8 cellular contexts compared by ENCODE assay signal in genomic region chr19:17755977-17756670, GRCh38. TPM values are rescaled to one million over a fixed set of nuclear protein-coding genes. Genes with fewer than 3 reads are reported as not detected.
A peak's percentile ranks its signal among the peaks of the same experiment; 100 is the strongest.
DNase-seq lines count a peak whose midpoint lies in the region; ATAC-seq and TF ChIP-seq lines count a peak whose summit lies in the region.

No MANE protein-coding gene starts in this region.

- intact Hi-C loops in stomach (cut with DNase I; ENCODE audit: low total_unique reads) = no loop called here

- TF ChIP-seq CTCF in DND-41 (IDR thresholded peaks at IDR 0.05; ENCODE audit: borderline replicate concordance, extremely low read depth, low read length, poor library complexity, severe bottlenecking) (no peak), fibroblast of the aortic adventitia (IDR thresholded peaks at IDR 0.05; ENCODE audit: insufficient read depth, low read length) (no peak), stomach (IDR thresholded peaks at IDR 0.05) (no peak), coronary artery (IDR thresholded peaks at IDR 0.05) (no peak)

- peaks cover 40% of the 10 kb centered on the region for H3K79me2 ChIP-seq in DND-41 (ENCODE audit: insufficient read depth, low read length)

- WGBS in stomach, 5 donors = 47 to 61% (median 52%) methylated on average over 9 to 12 of the region's 12 CpGs

- POLR2A ChIA-PET in T-cell (lab: Charles Lee) = interaction anchor here in 1 of 2 donors (0.5 kb wide), 1 partner anchor 29 kb away, joined by 4 read pairs; no protein-coding TSS in a partner anchor

- H3K36me3 Mint-ChIP-seq in T-cell = peaks cover 34% of the 10 kb centered on the region

- peaks cover 34 to 52% (median 34%) of the 10 kb centered on the region in 3 donors for H3K4me1 Mint-ChIP-seq in T-cell

- H3K36me3 ChIP-seq in DND-41 (ENCODE audit: insufficient read depth, low read length) = peaks cover 64% of the 10 kb centered on the region
- H3K36me3 ChIP-seq in stomach = no peaks in the 10 kb centered on the region

- H3K27me3 Mint-ChIP-seq in T-cell = no peaks in the 10 kb centered on the region

- peak overlapping the region; percentile 19 for H3K27ac ChIP-seq in DND-41 (ENCODE audit: low read length)
- peak overlapping the region in 1 of 5 donors; percentile 51 for H3K27ac ChIP-seq in stomach
- no peak overlapping the region for H3K27ac ChIP-seq in coronary artery

- no peak for TF ChIP-seq EP300 in stomach (IDR thresholded peaks at IDR 0.05)

- H3K4me2 ChIP-seq in DND-41 (ENCODE audit: insufficient read depth, low read length) = no peak overlapping the region

- peaks cover 25% of the 10 kb centered on the region for H4K20me1 ChIP-seq in DND-41 (ENCODE audit: insufficient read depth, low read length)

- no peaks in the 10 kb centered on the region for H3K27me3 ChIP-seq in DND-41 (ENCODE audit: insufficient read depth, low read length, poor library complexity)
- no peaks in the 10 kb centered on the region for H3K27me3 ChIP-seq in stomach

- H3K4me1 ChIP-seq in DND-41 (ENCODE audit: insufficient read depth, low read length) = peaks cover 22% of the 10 kb centered on the region
- H3K4me1 ChIP-seq in stomach = peaks cover 4 to 21% (median 13%) of the 10 kb centered on the region in 4 donors

- DNase-seq in DND-41 (peak; percentile 75), T-cell (peak in 19 of 34 experiments; percentile 14 to 45 (median 29)), fibroblast of the aortic adventitia (ENCODE audit: low read depth) (peak; percentile 37), stomach (peak; percentile 78), coronary artery (ENCODE audit: low spot score) (no peak)

- CTCF ChIA-PET in T-cell (lab: Charles Lee) = interaction anchor here in 1 of 2 donors (0.7 kb wide), 1 partner anchor 94 kb away, joined by 3 read pairs; no protein-coding TSS in a partner anchor

- H3K9me3 ChIP-seq in DND-41 (ENCODE audit: insufficient read depth, low read length, severe bottlenecking) = no peaks in the 10 kb centered on the region
- H3K9me3 ChIP-seq in stomach = no peaks in the 10 kb centered on the region

- no peak overlapping the region for H3K4me3 Mint-ChIP-seq in T-cell

- H3K9ac ChIP-seq in DND-41 (ENCODE audit: low read depth, low read length) = no peak overlapping the region

- H3K4me3 ChIP-seq in DND-41 (ENCODE audit: low read depth in 1 of 2, low read length in 2 of 2) (no peak overlapping the region), fibroblast of the aortic adventitia (ENCODE audit: low read depth, low read length) (no peak overlapping the region), stomach (no peak overlapping the region), coronary artery (no peak overlapping the region)

- no peak for ATAC-seq in DND-41 (ENCODE audit: insufficient read depth, low read depth)
- peak; percentile 32 for ATAC-seq in HG03442 (IDR thresholded peaks at IDR 0.05; ENCODE audit: unreplicated experiment)
- ATAC-seq in T-cell (replicated peaks in 1 of 4) = no peak
- no peak for ATAC-seq in GM18519 (IDR thresholded peaks at IDR 0.05; ENCODE audit: low FRiP score, unreplicated experiment)
- no peak for ATAC-seq in GM21367 (IDR thresholded peaks at IDR 0.05; ENCODE audit: unreplicated experiment)

- peak overlapping the region; percentile 61 to 81 for H3K27ac Mint-ChIP-seq in T-cell

- no peaks in the 10 kb centered on the region for H3K9me3 Mint-ChIP-seq in T-cell

- no peak overlapping the region for H2AFZ ChIP-seq in DND-41 (ENCODE audit: low read depth, low read length)

- TF ChIP-seq POLR2A in stomach (IDR thresholded peaks at IDR 0.05) = no peak

RNA-seq across cellular contexts. Expression of gene FCHO1, which starts 4.8 kb away (rescaled TPM):
- total RNA-seq in T-cell = 100 to 1,000 TPM in 3 of 5 donors, 10 to 100 TPM in 2; 63.0 to 129 (median 118) TPM
- total RNA-seq in fibroblast of the aortic adventitia (ENCODE audit: low replicate concordance) = 0.36 TPM in 1 of 2 replicates, not detected in the other
- total RNA-seq in stomach = 1 to 10 TPM in 3 of 5 donors, under 1 TPM in 1, not detected in 1; 0.55 to 9.3 (median 2.0) TPM
- polyA plus RNA-seq in stomach = under 1 TPM; 0.53 to 0.92 (median 0.75) TPM

RNA-seq across cellular contexts. Expression of gene MAP1S, which starts 36.8 kb away (rescaled TPM):
- total RNA-seq in T-cell = 10 to 100 TPM; 32.8 to 78.5 (median 66.0) TPM
- 14.1 and 19.3 TPM in 2 replicates for total RNA-seq in fibroblast of the aortic adventitia (ENCODE audit: low replicate concordance)
- total RNA-seq in stomach = 100 to 1,000 TPM in 1 of 5 donors, 10 to 100 TPM in 3, 1 to 10 TPM in 1; 8.3 to 193 (median 67.1) TPM
- 10 to 100 TPM; 14.9 to 25.2 (median 25.0) TPM for polyA plus RNA-seq in stomach

RNA-seq across cellular contexts. Expression of gene B3GNT3, which starts 38.8 kb away (rescaled TPM):
- total RNA-seq in T-cell (1 to 10 TPM in 1 of 5 donors, under 1 TPM in 4; 0.12 to 1.2 (median 0.79) TPM), fibroblast of the aortic adventitia (ENCODE audit: low replicate concordance) (not detected in 2 replicates), stomach (100 to 1,000 TPM in 1 of 5 donors, 10 to 100 TPM in 4; 11.9 to 117 (median 25.7) TPM)
- polyA plus RNA-seq in stomach = 10 to 100 TPM; 11.3 to 39.3 (median 11.3) TPM

Comparison
In these comparisons a context has a peak if more than half of its experiments do, and no peak if none do; other contexts are left out.
1. RNA of gene FCHO1, which starts 4.8 kb away (total RNA-seq): 63.0 to 129 TPM in T-cell; 0.55 to 9.3 TPM in stomach and 0.36 TPM in fibroblast of the aortic adventitia; every median in the first group is over 4 times any median in the second.
2. RNA of gene B3GNT3, which starts 38.8 kb away (total RNA-seq): 11.9 to 117 TPM in stomach; 0.12 to 1.2 TPM in T-cell and not detected in fibroblast of the aortic adventitia; every median in the first group is over 4 times any median in the second.